In genomic region chr12:42560977-42561376, GRCh38 we compare ENCODE assay signal across 23 cellular contexts. TPM values are rescaled to one million over a fixed set of nuclear protein-coding genes. Genes with fewer than 3 reads are reported as not detected.
A peak's percentile ranks its signal among the peaks of the same experiment; 100 is the strongest.
DNase-seq lines count a peak whose midpoint lies in the region; ATAC-seq, FAIRE-seq and TF ChIP-seq lines count a peak whose summit lies in the region.
"Had no signal": no experiment of that assay in that cellular context is flagged by ENCODE, and none has a peak within 500 bp of the region (broad histone marks: within the 10 kb centered on the region; RNA-seq: fewer than 3 reads in every experiment).

No MANE protein-coding gene starts in this region.

- H2AFZ ChIP-seq in smooth muscle cell (ENCODE audit: low read depth) = no peak overlapping the region

- TF ChIP-seq CTCF in smooth muscle cell (IDR thresholded peaks at IDR 0.05; ENCODE audit: borderline replicate concordance, insufficient read depth, poor library complexity, severe bottlenecking) (no peak), GM13976 (IDR thresholded peaks at IDR 0.05; ENCODE audit: borderline replicate concordance, control extremely low read depth, extremely low read depth, insufficient read depth, missing control alignments) (no peak)

- peaks cover 2% of the 10 kb centered on the region for H3F3A ChIP-seq in smooth muscle cell (ENCODE audit: low read depth)

- 82% methylated on average over 1 of the region's 1 CpG for WGBS in smooth muscle cell (ENCODE audit: low lambda C conversion rate)

- in situ Hi-C loops in GM13976 (cut with MboI; ENCODE audit: low sequenced_read_pairs, unreplicated experiment) = no loop called here

- no peaks in the 10 kb centered on the region for H3K27me3 ChIP-seq in smooth muscle cell (ENCODE audit: low read depth)

- H3K79me2 ChIP-seq in smooth muscle cell (ENCODE audit: low read depth) = peaks cover 98% of the 10 kb centered on the region

- no peak overlapping the region for H3K9ac ChIP-seq in smooth muscle cell (ENCODE audit: low read depth)

- peaks cover 98% of the 10 kb centered on the region for H4K20me1 ChIP-seq in smooth muscle cell (ENCODE audit: low read depth)

- peak overlapping the region; percentile 32 for H3K4me2 ChIP-seq in smooth muscle cell

- H3K4me1 ChIP-seq in smooth muscle cell (ENCODE audit: low read depth) = peaks cover 7% of the 10 kb centered on the region

- ATAC-seq in Right ventricle myocardium superior (ENCODE audit: poor library complexity) (peak; percentile 78), left ventricle myocardium superior (peak; percentile 77), GM21786 (IDR thresholded peaks at IDR 0.05; ENCODE audit: unreplicated experiment) (no peak)

- DNase-seq in Right ventricle myocardium superior (no peak), cardiac septum (ENCODE audit: low spot score) (no peak), RCC 7860 (ENCODE audit: low spot score) (no peak), left ventricle myocardium superior (no peak), smooth muscle cell (lab: John Stamatoyannopoulos, UW; ENCODE audit: unreplicated experiment) (no peak), GM13976 (ENCODE audit: low spot score) (no peak)
- no peak for DNase-seq in activated CD4-positive, alpha-beta T cell treated with anti-CD3 and anti-CD28 coated beads for 4 hours
- DNase-seq: CD8-positive, alpha-beta memory T cell; H9; HFFc6; MM.1S; NCI-H1105 treated with DMSO at 0.1 percent for 48 hours; NCI-H2081; NCI-H2171 treated with DMSO at 0.1 percent for 48 hours; NCI-H446; NCI-H526; SHP77 treated with DMSO at 0.1 percent for 48 hours had no signal

- H3K4me3 ChIP-seq in smooth muscle cell = no peak overlapping the region

- intact Hi-C loops in Right ventricle myocardium superior (cut with DNase I) = no loop called here
- intact Hi-C loops in cardiac septum (cut with DNase I) = loop anchor here (10.0 kb wide), 2 partner anchors 176 to 416 kb away; partner anchors contain the start of gene GXYLT1
- intact Hi-C loops in left ventricle myocardium superior (cut with micrococcal nuclease) = loop anchor here (10.0 kb wide), 1 partner anchor 436 kb away; no protein-coding TSS in a partner anchor

- FAIRE-seq in RCC 7860 (lab: Jason Lieb, UNC) = peak; percentile 11
- FAIRE-seq: A204.1, G401.6, GM12892, GM18507 had no signal

- no peaks in the 10 kb centered on the region for H3K36me3 ChIP-seq in smooth muscle cell (ENCODE audit: low read depth)

- no peaks in the 10 kb centered on the region for H3K9me3 ChIP-seq in smooth muscle cell (replicated peaks; ENCODE audit: low read depth)

- peak overlapping the region; percentile 41 for H3K27ac ChIP-seq in smooth muscle cell (ENCODE audit: low read depth)
- H3K27ac ChIP-seq: C4-2B had no signal

RNA-seq across cellular contexts. Expression of gene PRICKLE1, which starts 28.6 kb away (rescaled TPM):
- total RNA-seq in Right ventricle myocardium superior = 14.4 TPM
- 34.3 TPM for total RNA-seq in cardiac septum
- 17.7 TPM for total RNA-seq in left ventricle myocardium superior
- total RNA-seq in smooth muscle cell = 39.4 and 45.7 TPM in 2 replicates
- polyA plus RNA-seq in smooth muscle cell = 42.2 and 55.4 TPM in 2 replicates
- total RNA-seq: CD8-positive, alpha-beta memory T cell had no signal
